Comparison of ENCODE assay signal across 1 cellular context in the genomic region with DNA sequence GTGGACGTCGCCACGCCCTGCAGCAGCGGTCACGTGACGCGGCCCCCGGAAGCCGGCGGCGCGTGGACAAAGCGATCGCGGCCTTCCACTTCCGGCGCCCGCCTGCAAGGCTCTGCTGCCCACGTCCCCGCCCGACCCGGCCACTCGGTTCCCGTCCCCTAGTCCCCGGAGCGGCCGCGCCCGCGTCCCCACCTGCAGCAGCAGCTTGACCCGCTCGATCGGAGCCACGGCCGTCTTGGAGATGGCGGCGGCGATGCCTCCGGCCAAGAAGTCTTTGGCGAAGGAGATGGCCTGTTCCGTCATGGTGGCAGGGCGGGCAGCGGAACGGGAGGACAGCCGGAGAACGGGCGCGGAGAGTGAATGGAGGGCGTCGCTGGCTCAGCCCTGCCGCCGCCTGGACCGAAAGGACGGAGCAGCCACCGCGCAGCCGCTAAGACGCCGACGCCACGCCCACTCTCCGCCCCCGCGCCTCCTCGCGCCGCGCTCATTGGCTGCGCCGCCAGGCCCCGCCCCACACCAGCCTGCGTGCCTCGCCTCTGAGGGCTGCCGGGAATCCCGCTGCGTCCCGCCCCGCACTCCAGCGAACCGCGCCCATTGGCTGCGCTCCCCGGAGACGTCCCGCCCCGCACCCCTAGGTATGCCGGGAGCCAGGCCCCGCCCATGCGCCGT.
TF ChIP-seq lines count a peak whose summit lies in the region.

Gene SLC25A6, minus strand, starts transcription at position 407 of the 669 bp plus-strand sequence. Its CDS starts 104 bp downstream, at position 303.

TF ChIP-seq in endothelial cell of umbilical vein, 7 proteins besides CTCF, POLR2A, EP300 and RAD21 (continued from another document):
- TF ChIP-seq POLR2AphosphoS5 (IDR thresholded peaks at IDR 0.05; ENCODE audit: insufficient read depth, low read depth, low read length): peak; percentile 76
- peak; percentile 80 for TF ChIP-seq MYC (IDR thresholded peaks at IDR 0.05; ENCODE audit: low read depth, low read length)
TF ChIP-seq in endothelial cell of umbilical vein: peak in this region for 3.
